Comparison of ENCODE assay signal across 27 cellular contexts in genomic region chr3:182000454-182000853, GRCh38.
"Had no signal": no experiment of that assay in that cellular context is flagged by ENCODE, and none has a peak within 500 bp of the region (broad histone marks: within the 10 kb centered on the region; RNA-seq: fewer than 3 reads in every experiment).

No MANE protein-coding gene starts in this region.

- H3K4me3 Mint-ChIP-seq: activated B cell treated with CpG ODN at 0.5 μM for 24 hours; activated CD8-positive, alpha-beta T cell treated with anti-CD3 and anti-CD28 coated beads for 36 hours; activated naive CD4-positive, alpha-beta T cell treated with anti-CD3 and anti-CD28 coated beads, Interleukin-2, amount 50 U/mL, for 24 hours; activated naive CD8-positive, alpha-beta T cell treated with anti-CD3 and anti-CD28 coated beads, Interleukin-2, amount 50 U/mL, for 24 hours; activated T-cell treated with anti-CD3 and anti-CD28 coated beads, Interleukin-2, amount 50 U/mL, for 4 hours; activated T-helper 17 cell treated with anti-CD3 and anti-CD28 coated beads, Interleukin-2, amount 50 U/mL, for 72 hours; central memory CD8-positive, alpha-beta T cell; natural killer cell; T-helper 2 cell treated with Interferon-gamma antibody and Interleukin-4, amounts not matched to agents 5 μg/mL and 100 μg/mL, for 36 hours had no signal

- H3K4me1 Mint-ChIP-seq: activated B cell treated with CpG ODN at 0.5 μM for 24 hours; activated naive CD4-positive, alpha-beta T cell treated with anti-CD3 and anti-CD28 coated beads, Interleukin-2, amount 50 U/mL, for 24 hours; activated naive CD8-positive, alpha-beta T cell treated with anti-CD3 and anti-CD28 coated beads, Interleukin-2, amount 50 U/mL, for 24 hours; activated T-helper 17 cell treated with anti-CD3 and anti-CD28 coated beads, Interleukin-2, amount 50 U/mL, for 72 hours; central memory CD8-positive, alpha-beta T cell; natural killer cell had no signal

- H3K9me3 Mint-ChIP-seq: activated B cell treated with CpG ODN at 0.5 μM for 24 hours; activated CD8-positive, alpha-beta T cell treated with anti-CD3 and anti-CD28 coated beads for 36 hours; activated naive CD4-positive, alpha-beta T cell treated with anti-CD3 and anti-CD28 coated beads, Interleukin-2, amount 50 U/mL, for 24 hours; activated naive CD8-positive, alpha-beta T cell treated with anti-CD3 and anti-CD28 coated beads, Interleukin-2, amount 50 U/mL, for 24 hours; activated T-cell treated with anti-CD3 and anti-CD28 coated beads, Interleukin-2, amount 50 U/mL, for 4 hours; T-helper 2 cell treated with Interferon-gamma antibody and Interleukin-4, amounts not matched to agents 5 μg/mL and 100 μg/mL, for 36 hours had no signal

- DNase-seq: activated B cell treated with CpG ODN at 0.5 μM for 24 hours; activated CD4-positive, alpha-beta T cell treated with anti-CD3 and anti-CD28 coated beads, Interleukin-2, amount 50 U/mL, for 1 hour; activated CD8-positive, alpha-beta T cell treated with anti-CD3 and anti-CD28 coated beads for 36 hours; activated gamma-delta T cell treated with Interleukin-2 at 50 U/mL for 16 hours; activated naive CD8-positive, alpha-beta T cell treated with anti-CD3 and anti-CD28 coated beads, Interleukin-2, amount 50 U/mL, for 24 hours; activated T-cell treated with anti-CD3 and anti-CD28 coated beads, Interleukin-2, amount 50 U/mL, for 4 hours; amygdala; colonic mucosa; effector CD8-positive, alpha-beta T cell; esophagus squamous epithelium; foreskin melanocyte; heart right ventricle; kidney glomerular epithelial cell; left lung; lower lobe of right lung; mesenchymal stem cell; natural killer cell; posterior cingulate gyrus; right cardiac atrium; stimulated activated CD4-positive, alpha-beta T cell treated with anti-CD3 and anti-CD28 coated beads, Interleukin-15, amount 100 ng/mL, for 24 hours; stimulated activated CD4-positive, alpha-beta T cell treated with anti-CD3 and anti-CD28 coated beads, Interleukin-2, amount 100 ng/mL, for 24 hours; stimulated activated naive CD4-positive, alpha-beta T cell; trophoblast cell had no signal

- H3K27ac Mint-ChIP-seq: activated B cell treated with CpG ODN at 0.5 μM for 24 hours; activated CD8-positive, alpha-beta T cell treated with anti-CD3 and anti-CD28 coated beads for 36 hours; activated naive CD4-positive, alpha-beta T cell treated with anti-CD3 and anti-CD28 coated beads, Interleukin-2, amount 50 U/mL, for 24 hours; activated naive CD8-positive, alpha-beta T cell treated with anti-CD3 and anti-CD28 coated beads, Interleukin-2, amount 50 U/mL, for 24 hours; activated T-helper 17 cell treated with anti-CD3 and anti-CD28 coated beads, Interleukin-2, amount 50 U/mL, for 72 hours; natural killer cell; T-helper 2 cell treated with Interferon-gamma antibody and Interleukin-4, amounts not matched to agents 5 μg/mL and 100 μg/mL, for 36 hours had no signal

- H3K27me3 Mint-ChIP-seq: activated B cell treated with CpG ODN at 0.5 μM for 24 hours; activated CD8-positive, alpha-beta T cell treated with anti-CD3 and anti-CD28 coated beads for 36 hours; activated naive CD4-positive, alpha-beta T cell treated with anti-CD3 and anti-CD28 coated beads, Interleukin-2, amount 50 U/mL, for 24 hours; activated naive CD8-positive, alpha-beta T cell treated with anti-CD3 and anti-CD28 coated beads, Interleukin-2, amount 50 U/mL, for 24 hours; activated T-helper 17 cell treated with anti-CD3 and anti-CD28 coated beads, Interleukin-2, amount 50 U/mL, for 72 hours; central memory CD8-positive, alpha-beta T cell had no signal

- H3K36me3 Mint-ChIP-seq: activated naive CD4-positive, alpha-beta T cell treated with anti-CD3 and anti-CD28 coated beads, Interleukin-2, amount 50 U/mL, for 24 hours; natural killer cell had no signal
